9 cellular contexts compared by ENCODE assay signal in the genomic region with DNA sequence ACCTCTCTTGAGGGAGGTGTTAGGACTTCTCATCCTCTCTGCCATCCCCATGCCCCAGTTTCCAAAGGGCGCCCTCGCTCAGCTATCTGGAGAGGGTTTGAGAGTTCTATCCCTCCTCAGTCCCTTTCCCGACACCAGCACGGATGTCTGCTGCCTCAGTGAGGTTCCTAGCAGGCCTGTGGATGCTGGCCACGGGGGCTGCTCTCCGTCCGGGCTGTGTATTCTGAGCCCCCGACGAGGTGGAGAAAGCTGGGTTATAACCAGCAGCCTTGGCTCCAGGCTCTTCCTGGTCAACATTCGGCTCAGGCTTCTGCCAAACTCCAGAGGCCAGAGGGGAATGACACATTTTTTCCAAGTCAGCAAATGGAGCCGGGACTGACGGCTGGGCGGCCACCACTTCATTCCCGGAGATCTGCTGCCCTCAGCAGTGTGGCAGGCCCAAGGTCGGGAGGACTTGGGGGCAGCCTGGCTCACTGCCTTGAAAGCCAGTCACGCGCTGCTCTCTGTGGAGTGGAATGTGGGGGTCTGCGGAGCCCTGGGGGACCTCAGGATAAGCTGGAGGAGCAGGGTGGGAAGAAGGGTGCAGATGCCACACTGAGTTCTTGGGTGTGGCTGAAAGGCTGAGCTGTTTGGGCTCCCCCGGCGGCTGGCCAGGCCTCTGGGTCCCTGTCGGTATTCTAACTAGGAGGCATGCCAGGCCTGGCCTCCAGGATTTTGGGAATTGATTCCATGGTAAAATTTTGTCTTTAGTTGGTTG. TPM values are rescaled to one million over a fixed set of nuclear protein-coding genes. Genes with fewer than 3 reads are reported as not detected.
DNase-seq lines count a peak whose midpoint lies in the region; ATAC-seq and TF ChIP-seq lines count a peak whose summit lies in the region.
"Had no signal": no experiment of that assay in that cellular context is flagged by ENCODE, and none has a peak within 500 bp of the region (broad histone marks: within the 10 kb centered on the region; RNA-seq: fewer than 3 reads in every experiment).

No MANE protein-coding gene starts in this region.

- peak; percentile 1 for ATAC-seq in activated CD4-positive, alpha-beta T cell treated with anti-CD3 and anti-CD28 coated beads for 36 hours
- ATAC-seq in lung (ENCODE audit: insufficient read depth, low FRiP score) (no peak), HG02678 (IDR thresholded peaks at IDR 0.05; ENCODE audit: unreplicated experiment) (no peak), HG03045 (IDR thresholded peaks at IDR 0.05; ENCODE audit: unreplicated experiment) (no peak)

- H3K4me3 Mint-ChIP-seq in activated CD4-positive, alpha-beta T cell treated with anti-CD3 and anti-CD28 coated beads for 36 hours = peak overlapping the region; percentile 83

- H3K9me3 Mint-ChIP-seq in activated CD4-positive, alpha-beta T cell treated with anti-CD3 and anti-CD28 coated beads for 36 hours (ENCODE audit: low read depth) = no peaks in the 10 kb centered on the region

- H3K36me3 ChIP-seq in lung (ENCODE audit: control insufficient read depth in 2 of 2, insufficient read depth in 2 of 2, low read length in 2 of 2) (peaks cover 9 to 29% of the 10 kb centered on the region in 2 donors), tibial nerve (peaks cover 0 to 32% (median 0%) of the 10 kb centered on the region in 3 donors)

- H3K4me1 ChIP-seq in lung (ENCODE audit: control insufficient read depth in 2 of 2, insufficient read depth in 2 of 2, low read length in 2 of 2) (peaks cover 7 to 23% of the 10 kb centered on the region in 2 donors), tibial nerve (peaks cover 15 to 76% (median 63%) of the 10 kb centered on the region in 4 donors)

- TF ChIP-seq CTCF in lung (IDR thresholded peaks at IDR 0.05; ENCODE audit: control extremely low read depth, extremely low read depth) = no peak
- no peak for TF ChIP-seq CTCF in tibial nerve (IDR thresholded peaks at IDR 0.05)

- peak overlapping the region; percentile 99 for H3K27ac Mint-ChIP-seq in activated CD4-positive, alpha-beta T cell treated with anti-CD3 and anti-CD28 coated beads for 36 hours

- peaks cover 22% of the 10 kb centered on the region for H3K36me3 Mint-ChIP-seq in activated CD4-positive, alpha-beta T cell treated with anti-CD3 and anti-CD28 coated beads for 36 hours (ENCODE audit: low read depth)

- no peaks in the 10 kb centered on the region for H3K27me3 ChIP-seq in lung (ENCODE audit: control insufficient read depth, insufficient read depth)
- no peaks in the 10 kb centered on the region for H3K27me3 ChIP-seq in tibial nerve
- H3K27me3 ChIP-seq: BE2C had no signal

- DNase-seq in activated CD4-positive, alpha-beta T cell treated with anti-CD3 and anti-CD28 coated beads for 36 hours = no peak
- DNase-seq in activated CD4-positive, alpha-beta T cell treated with anti-CD3 and anti-CD28 coated beads for 1 hour = no peak
- DNase-seq in caudate nucleus (lab: John Stamatoyannopoulos, UW) (peak in 2 of 61 donors; percentile 60 to 71), lung (ENCODE audit: low spot score) (peak; percentile 56), tibial nerve (ENCODE audit: low spot score in 2 of 2) (peak; percentile 37 to 50), NCI-H345 (lab: John Stamatoyannopoulos, UW) (no peak)

- intact Hi-C loops in activated CD4-positive, alpha-beta T cell treated with anti-CD3 and anti-CD28 coated beads for 36 hours (cut with DNase I, micrococcal nuclease) = loop anchor here (1.0 to 10.0 kb wide), 6 partner anchors 36 to 646 kb away; a partner anchor contains a TSS

- H3K27me3 Mint-ChIP-seq in activated CD4-positive, alpha-beta T cell treated with anti-CD3 and anti-CD28 coated beads for 36 hours = no peaks in the 10 kb centered on the region

- H3K4me1 Mint-ChIP-seq in activated CD4-positive, alpha-beta T cell treated with anti-CD3 and anti-CD28 coated beads for 36 hours = peaks cover 37% of the 10 kb centered on the region

- H3K4me3 ChIP-seq in lung (no peak overlapping the region), tibial nerve (peak overlapping the region in 2 of 4 donors; percentile 6 to 48)

- TF ChIP-seq EP300 in tibial nerve (IDR thresholded peaks at IDR 0.05) = peak; percentile 33 to 79

- 53 to 75% methylated on average over 21 of the region's 21 CpGs for WGBS in lung, 2 donors
- WGBS in tibial nerve, 2 donors = 11 to 22% methylated on average over 20 to 21 of the region's 21 CpGs

- no peak for TF ChIP-seq POLR2A in tibial nerve (IDR thresholded peaks at IDR 0.05)

- H3K27ac ChIP-seq in caudate nucleus (ENCODE audit: low read depth, low read length) = peak overlapping the region; percentile 100
- peak overlapping the region; percentile 100 for H3K27ac ChIP-seq in lung (ENCODE audit: low read depth in 1 of 2, low read length in 1 of 2)
- H3K27ac ChIP-seq in tibial nerve = peak overlapping the region; percentile 97 to 100 (median 100)

- POLR2A ChIA-PET in activated CD4-positive, alpha-beta T cell treated with anti-CD3 and anti-CD28 coated beads for 36 hours (lab: Charles Lee) = interaction anchor here (0.6 to 1.8 kb wide), 2 partner anchors 26 to 35 kb away, joined by 3 to 7 read pairs; no protein-coding TSS in a partner anchor

- CTCF ChIA-PET in activated CD4-positive, alpha-beta T cell treated with anti-CD3 and anti-CD28 coated beads for 36 hours (lab: Charles Lee) = interaction anchor here (0.6 to 7.8 kb wide), 27 partner anchors 8 to 1201 kb away, joined by 3 to 96 read pairs (median 4); a partner anchor contains a TSS

- no peaks in the 10 kb centered on the region for H3K9me3 ChIP-seq in lung (ENCODE audit: control insufficient read depth in 2 of 2, insufficient read depth in 1 of 2, low read length in 1 of 2)
- no peaks in the 10 kb centered on the region for H3K9me3 ChIP-seq in tibial nerve
- H3K9me3 ChIP-seq: BE2C had no signal

RNA-seq across cellular contexts. Expression of a gene that starts 27.4 kb away (rescaled TPM):
- 10 to 100 TPM; 71.9 to 88.0 TPM for total RNA-seq in activated CD4-positive, alpha-beta T cell treated with anti-CD3 and anti-CD28 coated beads for 36 hours
- total RNA-seq in lung (100 to 1,000 TPM in 1 of 2 donors, 10 to 100 TPM in 1; 62.5 to 145 TPM), tibial nerve (10 to 100 TPM; 38.0 to 50.1 (median 44.0) TPM)
- polyA plus RNA-seq in lung = 100 to 1,000 TPM; 103 to 130 TPM

RNA-seq across cellular contexts. Expression of a gene that starts 28.1 kb away (rescaled TPM):
- 10 to 100 TPM; 13.2 to 18.9 TPM for total RNA-seq in activated CD4-positive, alpha-beta T cell treated with anti-CD3 and anti-CD28 coated beads for 36 hours
- total RNA-seq in lung (10 to 100 TPM; 14.5 to 26.0 TPM), tibial nerve (10 to 100 TPM; 42.7 to 81.8 (median 63.2) TPM)
- polyA plus RNA-seq in lung = 10 to 100 TPM; 10.4 to 18.6 TPM

RNA-seq across cellular contexts. Expression of a gene that starts 39.4 kb away (rescaled TPM):
- 1 to 10 TPM; 2.6 to 2.8 TPM for total RNA-seq in activated CD4-positive, alpha-beta T cell treated with anti-CD3 and anti-CD28 coated beads for 36 hours
- total RNA-seq in lung = 10 to 100 TPM; 23.5 to 24.7 TPM
- polyA plus RNA-seq in lung = 10 to 100 TPM; 12.6 to 31.5 TPM
- total RNA-seq in tibial nerve = 10 to 100 TPM; 13.0 to 31.5 (median 25.3) TPM

RNA-seq across cellular contexts. Expression of a gene that starts 57.7 kb away (rescaled TPM):
- total RNA-seq in activated CD4-positive, alpha-beta T cell treated with anti-CD3 and anti-CD28 coated beads for 36 hours = 10 to 100 TPM; 15.1 to 16.4 TPM
- total RNA-seq in lung (10 to 100 TPM in 1 of 2 donors, 1 to 10 TPM in 1; 7.0 to 17.6 TPM), tibial nerve (10 to 100 TPM in 1 of 4 donors, 1 to 10 TPM in 3; 4.7 to 12.0 (median 6.7) TPM)
- 10 to 100 TPM in 1 of 2 donors, 1 to 10 TPM in 1; 7.8 to 12.2 TPM for polyA plus RNA-seq in lung

Comparison
In these comparisons a context has a peak if more than half of its experiments do, and no peak if none do; other contexts are left out.
1. DNase-seq: peak in lung (single experiment) and tibial nerve (2 of 2); none in activated CD4-positive, alpha-beta T cell treated with anti-CD3 and anti-CD28 coated beads for 36 hours (single experiment), activated CD4-positive, alpha-beta T cell treated with anti-CD3 and anti-CD28 coated beads for 1 hour (single experiment) and NCI-H345 (single experiment).
2. Peak in every context shown above with its lines, with median percentiles within 50 percentile points of each other: H3K27ac ChIP-seq.